Comparison of ENCODE assay signal across 9 cellular contexts in genomic region chr15:67833504-67834248, GRCh38. TPM values are rescaled to one million over a fixed set of nuclear protein-coding genes. Genes with fewer than 3 reads are reported as not detected.
DNase-seq lines count a peak whose midpoint lies in the region; ATAC-seq and TF ChIP-seq lines count a peak whose summit lies in the region.
"Had no signal": no experiment of that assay in that cellular context is flagged by ENCODE, and none has a peak within 500 bp of the region (broad histone marks: within the 10 kb centered on the region; RNA-seq: fewer than 3 reads in every experiment).

No MANE protein-coding gene starts in this region.

- H3K4me2 ChIP-seq in BLaER1: peak overlapping the region; percentile 96

- no peak overlapping the region for H3K27ac ChIP-seq in BLaER1

- peaks cover 49% of the 10 kb centered on the region for H3K4me1 ChIP-seq in BLaER1

- H3K4me1 Mint-ChIP-seq in WTC11: peaks cover 53% of the 10 kb centered on the region
- peaks cover 19% of the 10 kb centered on the region for H3K4me1 Mint-ChIP-seq in progenitor cell of endocrine pancreas (ENCODE audit: low read depth)

- H3K27ac Mint-ChIP-seq in WTC11 (no peak overlapping the region), progenitor cell of endocrine pancreas (no peak overlapping the region)

- peaks cover 100% of the 10 kb centered on the region for H3K27me3 ChIP-seq in BLaER1

- peak overlapping the region; percentile 73 for H3K4me3 Mint-ChIP-seq in WTC11
- peak overlapping the region; percentile 69 for H3K4me3 Mint-ChIP-seq in progenitor cell of endocrine pancreas (ENCODE audit: low read depth)

- POLR2A ChIA-PET in WTC11 (lab: Charles Lee): no interaction called here

- TF ChIP-seq CTCF in WTC11 (IDR thresholded peaks at IDR 0.05) (peak; percentile 30), fibroblast of villous mesenchyme (IDR thresholded peaks at IDR 0.05; ENCODE audit: insufficient read depth, low read depth, low read length) (peak; percentile 58), progenitor cell of endocrine pancreas (IDR thresholded peaks at IDR 0.05; ENCODE audit: unreplicated experiment) (peak; percentile 60)

- H3K27me3 Mint-ChIP-seq in WTC11 (ENCODE audit: low read depth) (peaks cover 100% of the 10 kb centered on the region), progenitor cell of endocrine pancreas (peaks cover 94% of the 10 kb centered on the region)

- H3K9me3 Mint-ChIP-seq in WTC11 (no peaks in the 10 kb centered on the region), progenitor cell of endocrine pancreas (ENCODE audit: low read depth) (no peaks in the 10 kb centered on the region)

- H3K4me3 ChIP-seq in BLaER1 (peak overlapping the region; percentile 67), fibroblast of villous mesenchyme (ENCODE audit: low read depth, low read length) (peak overlapping the region; percentile 9)

- DNase-seq in WTC11 (ENCODE audit: low spot score): peak; percentile 84
- DNase-seq in fibroblast of villous mesenchyme (ENCODE audit: low read depth): peak; percentile 23
- no peak for DNase-seq in progenitor cell of endocrine pancreas (ENCODE audit: low spot score, unreplicated experiment)
- DNase-seq in Ammon's horn (ENCODE audit: low spot score): no peak
- no peak for DNase-seq in central memory CD4-positive, alpha-beta T cell

- CTCF ChIA-PET in WTC11 (lab: Charles Lee): interaction anchor here (0.6 to 2.7 kb wide), 12 partner anchors 10 to 377 kb away, joined by 3 to 16 read pairs (median 4); no protein-coding TSS in a partner anchor

- peaks cover 30% of the 10 kb centered on the region for H4K20me1 ChIP-seq in BLaER1

- 0 out of 2 replicates have a peak overlapping the region, but pooled peaks have one; percentile 6 for H3K9ac ChIP-seq in BLaER1

- H3K36me3 Mint-ChIP-seq in WTC11 (no peaks in the 10 kb centered on the region), progenitor cell of endocrine pancreas (ENCODE audit: insufficient read depth) (no peaks in the 10 kb centered on the region)

- no peaks in the 10 kb centered on the region for H3K36me3 ChIP-seq in BLaER1

- peaks cover 23% of the 10 kb centered on the region for H3K9me3 ChIP-seq in BLaER1

- ATAC-seq in HG02798 (IDR thresholded peaks at IDR 0.05; ENCODE audit: poor library complexity, unreplicated experiment) (peak; percentile 37), WTC11 (peak; percentile 33), HG02884 (IDR thresholded peaks at IDR 0.05; ENCODE audit: unreplicated experiment) (no peak)

TF ChIP-seq in WTC11, 78 proteins besides CTCF, POLR2A, EP300 and RAD21:
- TF ChIP-seq ESRRA (CRISPR knock-in tag; IDR thresholded peaks at IDR 0.05; ENCODE audit: borderline replicate concordance) (no peak), FOXK1 (CRISPR knock-in tag; IDR thresholded peaks at IDR 0.05) (peak; percentile 63; the same call in 1 of the 2 replicates)
TF ChIP-seq in WTC11: peak in this region for 1.

RNA-seq across cellular contexts. Expression of gene RNU6-1, which starts 6.2 kb away (rescaled TPM):
- total RNA-seq in WTC11 (2021): not detected in 3 replicates
- not detected in 2 replicates for total RNA-seq in fibroblast of villous mesenchyme
- total RNA-seq in progenitor cell of endocrine pancreas: not detected in 2 replicates
- total RNA-seq: mononuclear cell had no signal

RNA-seq across cellular contexts. Expression of gene SKOR1, which starts 8.4 kb away (rescaled TPM):
- total RNA-seq in WTC11 (2021) (0.09 to 0.22 TPM (median 0.11 TPM) in 3 replicates), fibroblast of villous mesenchyme (0.32 TPM in 1 of 2 replicates, not detected in the other), progenitor cell of endocrine pancreas (0.60 and 0.75 TPM in 2 replicates)

Comparison
In these comparisons a context has a peak if more than half of its experiments do, and no peak if none do; other contexts are left out.
1. DNase-seq: peak in WTC11 (single experiment) and fibroblast of villous mesenchyme (single experiment); none in progenitor cell of endocrine pancreas (single experiment), Ammon's horn (single experiment) and central memory CD4-positive, alpha-beta T cell (single experiment).
2. Peak in every context shown above with its lines, with median percentiles within 50 percentile points of each other: CTCF ChIP-seq.